Comparison of ENCODE assay signal across 2 cellular contexts in the genomic region with DNA sequence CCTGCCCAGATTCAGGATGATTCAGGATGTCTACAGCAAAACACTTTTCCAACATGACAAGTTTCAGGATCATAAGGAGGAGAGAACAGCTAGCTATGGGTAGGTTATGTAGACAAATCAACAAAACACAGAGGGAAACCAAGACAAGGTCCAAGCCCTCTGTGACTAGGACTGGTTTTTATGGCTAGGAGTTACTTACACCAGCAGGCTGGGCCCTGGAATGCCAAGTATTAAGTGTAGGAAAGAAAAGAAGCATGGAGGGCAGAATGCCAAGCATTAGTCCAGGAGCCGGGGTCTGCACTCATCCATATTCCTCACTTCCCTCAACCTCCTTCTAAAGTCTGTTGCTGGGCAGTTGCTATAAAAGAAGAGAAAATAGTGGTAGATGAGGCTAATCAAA.
TF ChIP-seq lines count a peak whose summit lies in the region.

No MANE protein-coding gene starts in this region.

TF ChIP-seq in GM23338, 12 proteins besides CTCF, POLR2A, EP300 and RAD21 (continues in another document):
- no peak for TF ChIP-seq POLR2AphosphoS5 (IDR thresholded peaks at IDR 0.05; ENCODE audit: low read depth)
- TF ChIP-seq CREB1 (CRISPR knock-in tag; IDR thresholded peaks at IDR 0.05; ENCODE audit: low read depth) = no peak
- TF ChIP-seq, protein P1, sequence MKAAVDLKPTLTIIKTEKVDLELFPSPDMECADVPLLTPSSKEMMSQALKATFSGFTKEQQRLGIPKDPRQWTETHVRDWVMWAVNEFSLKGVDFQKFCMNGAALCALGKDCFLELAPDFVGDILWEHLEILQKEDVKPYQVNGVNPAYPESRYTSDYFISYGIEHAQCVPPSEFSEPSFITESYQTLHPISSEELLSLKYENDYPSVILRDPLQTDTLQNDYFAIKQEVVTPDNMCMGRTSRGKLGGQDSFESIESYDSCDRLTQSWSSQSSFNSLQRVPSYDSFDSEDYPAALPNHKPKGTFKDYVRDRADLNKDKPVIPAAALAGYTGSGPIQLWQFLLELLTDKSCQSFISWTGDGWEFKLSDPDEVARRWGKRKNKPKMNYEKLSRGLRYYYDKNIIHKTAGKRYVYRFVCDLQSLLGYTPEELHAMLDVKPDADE (IDR thresholded peaks at IDR 0.05) = no peak
- no peak for TF ChIP-seq JUNB (IDR thresholded peaks at IDR 0.05; ENCODE audit: unreplicated experiment)
- TF ChIP-seq ZNF462 (CRISPR knock-in tag; IDR thresholded peaks at IDR 0.05) = no peak
- no peak for TF ChIP-seq ZNF331 (CRISPR knock-in tag; IDR thresholded peaks at IDR 0.05; ENCODE audit: low read depth)
- TF ChIP-seq ZNF114 (CRISPR knock-in tag; IDR thresholded peaks at IDR 0.05) = no peak
- no peak for TF ChIP-seq NANOG (IDR thresholded peaks at IDR 0.05; ENCODE audit: borderline replicate concordance)
- TF ChIP-seq EZH2 (IDR thresholded peaks at IDR 0.05; ENCODE audit: low read depth, unreplicated experiment) = no peak
- TF ChIP-seq STAT1 (IDR thresholded peaks at IDR 0.05; ENCODE audit: unreplicated experiment) = no peak
- TF ChIP-seq EZH2phosphoT487 (IDR thresholded peaks at IDR 0.05; ENCODE audit: unreplicated experiment) = no peak

TF ChIP-seq in SK-N-SH treated with all-trans-retinoic acid at 6 μM for 48 hours, 23 proteins besides CTCF, POLR2A, EP300 and RAD21:
- TF ChIP-seq ZNF565 (CRISPR knock-in tag; conservative IDR thresholded peaks at IDR 0.05; ENCODE audit: low read depth) (no peak), RARB (CRISPR knock-in tag; IDR thresholded peaks at IDR 0.05) (no peak), ESRRG (CRISPR knock-in tag; IDR thresholded peaks at IDR 0.05) (no peak), CSDC2 (CRISPR knock-in tag; IDR thresholded peaks at IDR 0.05) (no peak), TCF4 (CRISPR knock-in tag; IDR thresholded peaks at IDR 0.05; ENCODE audit: borderline replicate concordance) (no peak), ZFP30 (CRISPR knock-in tag; IDR thresholded peaks at IDR 0.05) (no peak), ARNTL (CRISPR knock-in tag; IDR thresholded peaks at IDR 0.05; ENCODE audit: borderline replicate concordance, low read depth) (no peak), OSR1 (CRISPR knock-in tag; IDR thresholded peaks at IDR 0.05) (no peak), SNAI2 (CRISPR knock-in tag; IDR thresholded peaks at IDR 0.05) (no peak), BACH2 (CRISPR knock-in tag; IDR thresholded peaks at IDR 0.05; ENCODE audit: borderline replicate concordance) (no peak), ZFP3 (CRISPR knock-in tag; IDR thresholded peaks at IDR 0.05) (no peak)
TF ChIP-seq in SK-N-SH treated with all-trans-retinoic acid at 6 μM for 48 hours: peak in this region for 0.
